In genomic region chr9:35108461-35108860, GRCh38 we compare ENCODE assay signal across 15 cellular contexts.
"Had no signal": no experiment of that assay in that cellular context is flagged by ENCODE, and none has a peak within 500 bp of the region (broad histone marks: within the 10 kb centered on the region; RNA-seq: fewer than 3 reads in every experiment).

No MANE protein-coding gene starts in this region.

- FAIRE-seq: TTC549 had no signal

- H3K27me3 ChIP-seq: adrenal gland, colonic mucosa, esophagus muscularis mucosa, tibial nerve had no signal

- H3K4me1 ChIP-seq: colonic mucosa had no signal

- H3K4me3 ChIP-seq: adrenal gland, colonic mucosa, esophagus muscularis mucosa, tibial nerve had no signal

- H3K9me3 Mint-ChIP-seq: activated CD4-positive, alpha-beta T cell treated with anti-CD3 and anti-CD28 coated beads, Interleukin-2, amount 10 ng/mL, durations not matched to agents 24 days and 14 days; activated naive CD4-positive, alpha-beta T cell treated with anti-CD3 and anti-CD28 coated beads, Interleukin-2, amount 50 U/mL, for 24 hours; activated T-helper 2 cell treated with anti-CD3 and anti-CD28 coated beads, Interferon-gamma antibody, Interleukin-2, Interleukin-4, amounts not matched to agents 10 μg/mL and 5 μg/mL and 100 μg/mL, durations not matched to agents 14 hours and 24 hours and 36 hours; stimulated activated memory B cell treated with anti-CD40 and anti-IgM and Interleukin-4, amounts not matched to agents 10 μg/mL and 1 μg/mL and 100 μg/mL, for 72 hours; WTC11 had no signal

- ATAC-seq: left ventricle myocardium superior; stimulated activated memory B cell treated with anti-CD40 and anti-IgM and Interleukin-4, amounts not matched to agents 10 μg/mL and 1 μg/mL and 100 μg/mL, for 72 hours; WTC11 had no signal

- H3K27ac ChIP-seq: adrenal gland, colonic mucosa, esophagus muscularis mucosa had no signal

- H3K36me3 Mint-ChIP-seq: activated naive CD4-positive, alpha-beta T cell treated with anti-CD3 and anti-CD28 coated beads, Interleukin-2, amount 50 U/mL, for 24 hours; WTC11 had no signal

- H3K4me3 Mint-ChIP-seq: activated CD4-positive, alpha-beta T cell treated with anti-CD3 and anti-CD28 coated beads, Interleukin-2, amount 10 ng/mL, durations not matched to agents 24 days and 14 days; activated naive CD4-positive, alpha-beta T cell treated with anti-CD3 and anti-CD28 coated beads, Interleukin-2, amount 50 U/mL, for 24 hours; stimulated activated memory B cell treated with anti-CD40 and anti-IgM and Interleukin-4, amounts not matched to agents 10 μg/mL and 1 μg/mL and 100 μg/mL, for 72 hours; WTC11 had no signal

- H3K27me3 Mint-ChIP-seq: activated CD4-positive, alpha-beta T cell treated with anti-CD3 and anti-CD28 coated beads, Interleukin-2, amount 10 ng/mL, durations not matched to agents 24 days and 14 days; activated naive CD4-positive, alpha-beta T cell treated with anti-CD3 and anti-CD28 coated beads, Interleukin-2, amount 50 U/mL, for 24 hours; stimulated activated memory B cell treated with anti-CD40 and anti-IgM and Interleukin-4, amounts not matched to agents 10 μg/mL and 1 μg/mL and 100 μg/mL, for 72 hours had no signal

- DNase-seq: caudate nucleus; colonic mucosa; effector CD4-positive, alpha-beta T cell; hippocampal formation; left ventricle myocardium superior; T-helper 2 cell had no signal

- H3K9me3 ChIP-seq: adrenal gland, colonic mucosa, esophagus muscularis mucosa, tibial nerve had no signal

- H3K27ac Mint-ChIP-seq: activated CD4-positive, alpha-beta T cell treated with anti-CD3 and anti-CD28 coated beads, Interleukin-2, amount 10 ng/mL, durations not matched to agents 24 days and 14 days; activated naive CD4-positive, alpha-beta T cell treated with anti-CD3 and anti-CD28 coated beads, Interleukin-2, amount 50 U/mL, for 24 hours; activated T-helper 2 cell treated with anti-CD3 and anti-CD28 coated beads, Interferon-gamma antibody, Interleukin-2, Interleukin-4, amounts not matched to agents 10 μg/mL and 5 μg/mL and 100 μg/mL, durations not matched to agents 14 hours and 24 hours and 36 hours; stimulated activated memory B cell treated with anti-CD40 and anti-IgM and Interleukin-4, amounts not matched to agents 10 μg/mL and 1 μg/mL and 100 μg/mL, for 72 hours; WTC11 had no signal
